1 cellular context compared by ENCODE assay signal in genomic region chr14:83247925-83248639, GRCh38.
TF ChIP-seq lines count a peak whose summit lies in the region.

No MANE protein-coding gene starts in this region.

TF ChIP-seq in A549, 52 proteins besides CTCF, POLR2A, EP300 and RAD21 (continued from another document):
- no peak for TF ChIP-seq BCL3 (IDR thresholded peaks at IDR 0.05)
